In genomic region chr2:119523959-119524694, GRCh38 we compare ENCODE assay signal across 13 cellular contexts. TPM values are rescaled to one million over a fixed set of nuclear protein-coding genes. Genes with fewer than 3 reads are reported as not detected.
DNase-seq lines count a peak whose midpoint lies in the region; ATAC-seq and TF ChIP-seq lines count a peak whose summit lies in the region.
"Had no signal": no experiment of that assay in that cellular context is flagged by ENCODE, and none has a peak within 500 bp of the region (broad histone marks: within the 10 kb centered on the region; RNA-seq: fewer than 3 reads in every experiment).

TSS of gene SCTR (minus strand) at chr2:119524483. CDS start at chr2:119524226, 257 bp downstream.

- no peaks in the 10 kb centered on the region for H3K36me3 ChIP-seq in stomach smooth muscle (ENCODE audit: control insufficient read depth in 2 of 2, insufficient read depth in 2 of 2, low read length in 2 of 2)

- peaks cover 58% of the 10 kb centered on the region for H3K27me3 Mint-ChIP-seq in activated naive CD8-positive, alpha-beta T cell treated with anti-CD3 and anti-CD28 coated beads for 36 hours
- peaks cover 32% of the 10 kb centered on the region for H3K27me3 Mint-ChIP-seq in activated naive CD8-positive, alpha-beta T cell treated with anti-CD3 and anti-CD28 coated beads, Interleukin-2, amount 50 U/mL, for 24 hours

- intact Hi-C loops in dorsolateral prefrontal cortex (cut with DNase I): no loop called here

- no peaks in the 10 kb centered on the region for H3K9me3 Mint-ChIP-seq in activated naive CD8-positive, alpha-beta T cell treated with anti-CD3 and anti-CD28 coated beads for 36 hours
- no peaks in the 10 kb centered on the region for H3K9me3 Mint-ChIP-seq in activated naive CD8-positive, alpha-beta T cell treated with anti-CD3 and anti-CD28 coated beads, Interleukin-2, amount 50 U/mL, for 24 hours

- no peak within 1 kb of the TSS for H3K27ac Mint-ChIP-seq in activated naive CD8-positive, alpha-beta T cell treated with anti-CD3 and anti-CD28 coated beads for 36 hours
- no peak within 1 kb of the TSS for H3K27ac Mint-ChIP-seq in activated naive CD8-positive, alpha-beta T cell treated with anti-CD3 and anti-CD28 coated beads, Interleukin-2, amount 50 U/mL, for 24 hours

- H3K4me3 Mint-ChIP-seq in activated naive CD8-positive, alpha-beta T cell treated with anti-CD3 and anti-CD28 coated beads for 36 hours: no peak within 1 kb of the TSS
- no peak within 1 kb of the TSS for H3K4me3 Mint-ChIP-seq in activated naive CD8-positive, alpha-beta T cell treated with anti-CD3 and anti-CD28 coated beads, Interleukin-2, amount 50 U/mL, for 24 hours

- no peak for ATAC-seq in activated naive CD8-positive, alpha-beta T cell treated with anti-CD3 and anti-CD28 coated beads, Interleukin-2, amount 50 U/mL, for 24 hours
- ATAC-seq in left lobe of liver: peak; percentile 56
- ATAC-seq: esophagus mucosa had no signal

- H3K4me1 ChIP-seq in stomach smooth muscle (ENCODE audit: control insufficient read depth, insufficient read depth, low read length): peaks cover 27% of the 10 kb centered on the region

- no peak within 1 kb of the TSS for H3K27ac ChIP-seq in dorsolateral prefrontal cortex
- no peak within 1 kb of the TSS for H3K27ac ChIP-seq in stomach smooth muscle (ENCODE audit: low read length)

- peaks cover 0 to 54% (median 35%) of the 10 kb centered on the region in 45 donors for H3K27me3 ChIP-seq in dorsolateral prefrontal cortex
- H3K27me3 ChIP-seq in stomach smooth muscle (ENCODE audit: control insufficient read depth in 1 of 2, insufficient read depth in 2 of 2, low read length in 2 of 2): peaks cover 0 to 4% of the 10 kb centered on the region in 2 donors

- peak within 1 kb of the TSS; percentile 23 to 36 for H3K9ac ChIP-seq in stomach smooth muscle (ENCODE audit: low read length in 2 of 2)

- H3K4me3 ChIP-seq in dorsolateral prefrontal cortex: peak within 1 kb of the TSS in 32 of 59 donors; percentile 4 to 45 (median 25)
- H3K4me3 ChIP-seq in stomach smooth muscle (ENCODE audit: low read length in 2 of 2): peak within 1 kb of the TSS; percentile 48 to 72

- no peak for TF ChIP-seq CTCF in dorsolateral prefrontal cortex (IDR thresholded peaks at IDR 0.05 in 54 of 56, conservative IDR thresholded peaks at IDR 0.05 in 2 of 56; ENCODE audit: low read depth in 1 of 56, partially characterized antibody in 56 of 56)

- no peaks in the 10 kb centered on the region for H3K36me3 Mint-ChIP-seq in activated naive CD8-positive, alpha-beta T cell treated with anti-CD3 and anti-CD28 coated beads for 36 hours
- no peaks in the 10 kb centered on the region for H3K36me3 Mint-ChIP-seq in activated naive CD8-positive, alpha-beta T cell treated with anti-CD3 and anti-CD28 coated beads, Interleukin-2, amount 50 U/mL, for 24 hours (ENCODE audit: low read depth)

- H3K4me1 Mint-ChIP-seq in activated naive CD8-positive, alpha-beta T cell treated with anti-CD3 and anti-CD28 coated beads for 36 hours: no peaks in the 10 kb centered on the region
- H3K4me1 Mint-ChIP-seq in activated naive CD8-positive, alpha-beta T cell treated with anti-CD3 and anti-CD28 coated beads, Interleukin-2, amount 50 U/mL, for 24 hours: no peaks in the 10 kb centered on the region

- DNase-seq in activated naive CD8-positive, alpha-beta T cell treated with anti-CD3 and anti-CD28 coated beads for 36 hours: peak; percentile 3
- DNase-seq in activated naive CD8-positive, alpha-beta T cell treated with anti-CD3 and anti-CD28 coated beads, Interleukin-2, amount 50 U/mL, for 24 hours: no peak
- DNase-seq in dorsolateral prefrontal cortex (no peak), left lobe of liver (ENCODE audit: low spot score) (no peak), cerebellum (ENCODE audit: low spot score) (no peak), COLO829 (ENCODE audit: low spot score) (no peak), NCI-H187 (lab: John Stamatoyannopoulos, UW) (no peak)
- DNase-seq: mammary epithelial cell; stimulated activated naive CD4-positive, alpha-beta T cell treated with Interleukin-2 at 50 U/mL for 16 hours had no signal

- no peaks in the 10 kb centered on the region for H3K9me3 ChIP-seq in stomach smooth muscle (ENCODE audit: control insufficient read depth in 2 of 2, low read length in 2 of 2)

RNA-seq across cellular contexts. Expression of gene SCTR, which starts in this region (rescaled TPM):
- not detected for total RNA-seq in activated naive CD8-positive, alpha-beta T cell treated with anti-CD3 and anti-CD28 coated beads for 36 hours
- 1 to 10 TPM in 23 of 120 experiments, under 1 TPM in 54, not detected in 43; 0.25 to 2.4 (median 0.74) TPM for total RNA-seq in dorsolateral prefrontal cortex
- total RNA-seq in left lobe of liver: 0.10 TPM
- total RNA-seq in cerebellum: 0.18 TPM
- total RNA-seq: activated CD8-positive, alpha-beta memory T cell treated with anti-CD3 and anti-CD28 coated beads for 36 hours; esophagus mucosa; HT-29; mammary epithelial cell had no signal

Comparison
In these comparisons a context has a peak if more than half of its experiments do, and no peak if none do; other contexts are left out.
1. Peak in DNase-seq in activated naive CD8-positive, alpha-beta T cell treated with anti-CD3 and anti-CD28 coated beads for 36 hours; RNA of the gene not detected or under 1 TPM.
2. Peak in ATAC-seq in left lobe of liver; RNA of the gene not detected or under 1 TPM.